In genomic region chr2:40204268-40204667, GRCh38 we compare ENCODE assay signal across 1 cellular context.
TF ChIP-seq lines count a peak whose summit lies in the region.

No MANE protein-coding gene starts in this region.

TF ChIP-seq in IMR-90, 13 proteins besides CTCF, POLR2A, EP300 and RAD21 (continued from another document):
- TF ChIP-seq NFE2L2 (IDR thresholded peaks at IDR 0.05; ENCODE audit: low read depth, low read length) (no peak), ELK1 (IDR thresholded peaks at IDR 0.05; ENCODE audit: borderline replicate concordance, low read depth, low read length) (no peak), RCOR1 (IDR thresholded peaks at IDR 0.05; ENCODE audit: insufficient replicate concordance, low read length) (no peak)
